In genomic region chr15:27454281-27455060, GRCh38 we compare ENCODE assay signal across 19 cellular contexts.
A peak's percentile ranks its signal among the peaks of the same experiment; 100 is the strongest.
DNase-seq lines count a peak whose midpoint lies in the region; ATAC-seq and TF ChIP-seq lines count a peak whose summit lies in the region.
"Had no signal": no experiment of that assay in that cellular context is flagged by ENCODE, and none has a peak within 500 bp of the region (broad histone marks: within the 10 kb centered on the region; RNA-seq: fewer than 3 reads in every experiment).

No MANE protein-coding gene starts in this region.

- ATAC-seq in GM19035 (IDR thresholded peaks at IDR 0.05; ENCODE audit: unreplicated experiment) (no peak), heart right ventricle (no peak)
- ATAC-seq: activated CD8-positive, alpha-beta memory T cell treated with anti-CD3 and anti-CD28 coated beads, Interleukin-2, amount 10 ng/mL, durations not matched to agents 7 days and 5 days; body of pancreas; CD8-positive, alpha-beta T cell had no signal

- H3K4me1 ChIP-seq in SJSA1 (replicated peaks) (peaks cover 13% of the 10 kb centered on the region), smooth muscle cell (ENCODE audit: low read depth) (peaks cover 6% of the 10 kb centered on the region), uterus (no peaks in the 10 kb centered on the region), heart right ventricle (no peaks in the 10 kb centered on the region)
- H3K4me1 ChIP-seq: body of pancreas had no signal

- peaks cover 3% of the 10 kb centered on the region; the same call in 1 of the 2 replicates for H3K9me3 ChIP-seq in SJSA1 (replicated peaks)
- H3K9me3 ChIP-seq in smooth muscle cell (replicated peaks; ENCODE audit: low read depth) = no peaks in the 10 kb centered on the region
- no peaks in the 10 kb centered on the region for H3K9me3 ChIP-seq in uterus
- H3K9me3 ChIP-seq in heart right ventricle = no peaks in the 10 kb centered on the region
- H3K9me3 ChIP-seq: body of pancreas, ovary had no signal

- 53% methylated on average over 13 of the region's 13 CpGs for WGBS in smooth muscle cell (ENCODE audit: low lambda C conversion rate)
- 61 to 69% methylated on average over 13 of the region's 13 CpGs for WGBS in heart right ventricle, 2 donors

- H3K4me3 ChIP-seq in SJSA1 = no peak overlapping the region
- no peak overlapping the region for H3K4me3 ChIP-seq in fibroblast of mammary gland (ENCODE audit: control insufficient read depth, low read depth, low read length)
- H3K4me3 ChIP-seq in smooth muscle cell = no peak overlapping the region
- H3K4me3 ChIP-seq in uterus = no peak overlapping the region
- H3K4me3 ChIP-seq in heart right ventricle = no peak overlapping the region
- H3K4me3 ChIP-seq: body of pancreas, dorsolateral prefrontal cortex, ovary had no signal

- H3F3A ChIP-seq in smooth muscle cell (ENCODE audit: low read depth) = peaks cover 9% of the 10 kb centered on the region

- DNase-seq in H4 (ENCODE audit: low spot score) = peak; percentile 66
- peak; percentile 56 to 58 for DNase-seq in SJSA1 (ENCODE audit: low read depth in 1 of 2, low spot score in 2 of 2)
- DNase-seq in fibroblast of mammary gland (ENCODE audit: low read depth) = peak; percentile 67
- DNase-seq in smooth muscle cell (lab: John Stamatoyannopoulos, UW; ENCODE audit: unreplicated experiment) = no peak
- DNase-seq in uterus = no peak
- DNase-seq in mesenteric fat pad (ENCODE audit: low spot score) = no peak
- DNase-seq in heart right ventricle = no peak
- DNase-seq: activated CD4-positive, CD25-positive, alpha-beta regulatory T cell; activated CD8-positive, alpha-beta memory T cell treated with anti-CD3 and anti-CD28 coated beads, Interleukin-2, amount 10 ng/mL, durations not matched to agents 7 days and 5 days; activated gamma-delta T cell; body of pancreas; CD8-positive, alpha-beta T cell; dorsolateral prefrontal cortex; NCI-H1417 treated with DMSO at 0.1 percent for 48 hours; NCI-H226; ovary; stimulated activated CD4-positive, alpha-beta T cell treated with anti-CD3 and anti-CD28 coated beads, Interleukin-12 subunit alpha, Interleukin-12 subunit beta, amount 100 ng/mL, for 4 hours had no signal

- intact Hi-C loops in uterus (cut with DNase I; ENCODE audit: low total_unique reads) = no loop called here
- intact Hi-C loops in heart right ventricle (cut with DNase I) = no loop called here

- peak overlapping the region; percentile 73 for H3K4me2 ChIP-seq in smooth muscle cell
- H3K4me2 ChIP-seq: KMS-11 had no signal

- TF ChIP-seq CTCF in fibroblast of mammary gland (conservative IDR thresholded peaks at IDR 0.05; ENCODE audit: control insufficient read depth, insufficient read depth, low read depth, low read length) = no peak
- no peak for TF ChIP-seq CTCF in smooth muscle cell (IDR thresholded peaks at IDR 0.05; ENCODE audit: borderline replicate concordance, insufficient read depth, poor library complexity, severe bottlenecking)
- TF ChIP-seq CTCF in uterus (IDR thresholded peaks at IDR 0.05) = no peak
- TF ChIP-seq CTCF in heart right ventricle (IDR thresholded peaks at IDR 0.05) = no peak

- H3K27me3 ChIP-seq in SJSA1 (replicated peaks) (no peaks in the 10 kb centered on the region), smooth muscle cell (ENCODE audit: low read depth) (no peaks in the 10 kb centered on the region), uterus (no peaks in the 10 kb centered on the region), heart right ventricle (no peaks in the 10 kb centered on the region)
- H3K27me3 ChIP-seq: body of pancreas, dorsolateral prefrontal cortex, ovary had no signal

- no peaks in the 10 kb centered on the region for H4K20me1 ChIP-seq in smooth muscle cell (ENCODE audit: low read depth)

- H2AFZ ChIP-seq in smooth muscle cell (ENCODE audit: low read depth) = peak overlapping the region; percentile 62

- H3K36me3 ChIP-seq in SJSA1 (no peaks in the 10 kb centered on the region), smooth muscle cell (ENCODE audit: low read depth) (no peaks in the 10 kb centered on the region), uterus (no peaks in the 10 kb centered on the region), heart right ventricle (no peaks in the 10 kb centered on the region)
- H3K36me3 ChIP-seq: ovary had no signal

- H3K27ac ChIP-seq in SJSA1 (peak overlapping the region; percentile 46), smooth muscle cell (ENCODE audit: low read depth) (peak overlapping the region; percentile 78), uterus (no peak overlapping the region), heart right ventricle (no peak overlapping the region)
- H3K27ac ChIP-seq: body of pancreas, dorsolateral prefrontal cortex, KMS-11, ovary had no signal

- TF ChIP-seq POLR2A in uterus (IDR thresholded peaks at IDR 0.05) = no peak

- H3K79me2 ChIP-seq in smooth muscle cell (ENCODE audit: low read depth) = no peaks in the 10 kb centered on the region

- no peak overlapping the region for H3K9ac ChIP-seq in smooth muscle cell (ENCODE audit: low read depth)
- H3K9ac ChIP-seq: KMS-11 had no signal

Comparison
In these comparisons a context has a peak if more than half of its experiments do, and no peak if none do; other contexts are left out.
1. DNase-seq: peak in H4 (single experiment), SJSA1 (2 of 2) and fibroblast of mammary gland (single experiment); none in smooth muscle cell (single experiment), uterus (0 of 2), mesenteric fat pad (single experiment) and heart right ventricle (0 of 2).
2. H3K27ac ChIP-seq: peak in SJSA1 (single experiment) and smooth muscle cell (single experiment); none in uterus (0 of 2) and heart right ventricle (0 of 10).